13 cellular contexts compared by ENCODE assay signal in genomic region chr15:27486676-27487290, GRCh38.
A peak's percentile ranks its signal among the peaks of the same experiment; 100 is the strongest.
DNase-seq lines count a peak whose midpoint lies in the region; ATAC-seq and TF ChIP-seq lines count a peak whose summit lies in the region.
"Had no signal": no experiment of that assay in that cellular context is flagged by ENCODE, and none has a peak within 500 bp of the region (broad histone marks: within the 10 kb centered on the region; RNA-seq: fewer than 3 reads in every experiment).

No MANE protein-coding gene starts in this region.

- ATAC-seq in HG02885 (IDR thresholded peaks at IDR 0.05; ENCODE audit: poor library complexity, unreplicated experiment) (no peak), SK-N-SH treated with all-trans-retinoic acid at 6 μM for 48 hours (no peak)
- ATAC-seq: A549 had no signal

- TF ChIP-seq CTCF in coronary artery (IDR thresholded peaks at IDR 0.05) = no peak

- peak; percentile 8 for DNase-seq in NCI-H146 (lab: John Stamatoyannopoulos, UW)
- DNase-seq in NCI-H146 treated with DMSO at 0.1 percent for 48 hours (lab: John Stamatoyannopoulos, UW; ENCODE audit: unreplicated experiment) = no peak
- peak; percentile 25 for DNase-seq in NCI-H345 (lab: John Stamatoyannopoulos, UW)
- DNase-seq in astrocyte of the hippocampus (ENCODE audit: low read depth, low spot score) = peak; percentile 44
- DNase-seq in coronary artery (ENCODE audit: low spot score) = no peak
- DNase-seq: COR-L47, H9, SHP77, SK-N-SH, T-helper 1 cell had no signal

- no peak overlapping the region for H3K27ac ChIP-seq in coronary artery
- H3K27ac ChIP-seq: A549 had no signal

- H3K4me3 ChIP-seq in coronary artery = no peak overlapping the region
- H3K4me3 ChIP-seq: A549 had no signal

TF ChIP-seq in SK-N-SH treated with all-trans-retinoic acid at 6 μM for 48 hours, 23 proteins besides CTCF, POLR2A, EP300 and RAD21:
- no peak for TF ChIP-seq ZNF70 (CRISPR knock-in tag; IDR thresholded peaks at IDR 0.05)
- TF ChIP-seq ISL1 (CRISPR knock-in tag; IDR thresholded peaks at IDR 0.05) = no peak
- TF ChIP-seq CSRNP3 (CRISPR knock-in tag; IDR thresholded peaks at IDR 0.05) = no peak
- TF ChIP-seq RARB (CRISPR knock-in tag; IDR thresholded peaks at IDR 0.05) = no peak
- TF ChIP-seq ZNF8 (CRISPR knock-in tag; IDR thresholded peaks at IDR 0.05) = no peak
- TF ChIP-seq CSDC2 (CRISPR knock-in tag; IDR thresholded peaks at IDR 0.05) = no peak
- TF ChIP-seq CREB5 (CRISPR knock-in tag; IDR thresholded peaks at IDR 0.05; ENCODE audit: low read depth) = no peak
- TF ChIP-seq TSHZ2 (CRISPR knock-in tag; IDR thresholded peaks at IDR 0.05) = no peak
- no peak for TF ChIP-seq TCF4 (CRISPR knock-in tag; IDR thresholded peaks at IDR 0.05; ENCODE audit: borderline replicate concordance)
- no peak for TF ChIP-seq OSR1 (CRISPR knock-in tag; IDR thresholded peaks at IDR 0.05)
- TF ChIP-seq BACH2 (CRISPR knock-in tag; IDR thresholded peaks at IDR 0.05; ENCODE audit: borderline replicate concordance) = no peak
- no peak for TF ChIP-seq TOX (CRISPR knock-in tag; IDR thresholded peaks at IDR 0.05; ENCODE audit: borderline replicate concordance)

Comparison
In these comparisons a context has a peak if more than half of its experiments do, and no peak if none do; other contexts are left out.
1. DNase-seq: peak in NCI-H146 (single experiment), NCI-H345 (single experiment) and astrocyte of the hippocampus (single experiment); none in NCI-H146 treated with DMSO at 0.1 percent for 48 hours (single experiment) and coronary artery (single experiment).